Comparison of ENCODE assay signal across 8 cellular contexts in the genomic region with DNA sequence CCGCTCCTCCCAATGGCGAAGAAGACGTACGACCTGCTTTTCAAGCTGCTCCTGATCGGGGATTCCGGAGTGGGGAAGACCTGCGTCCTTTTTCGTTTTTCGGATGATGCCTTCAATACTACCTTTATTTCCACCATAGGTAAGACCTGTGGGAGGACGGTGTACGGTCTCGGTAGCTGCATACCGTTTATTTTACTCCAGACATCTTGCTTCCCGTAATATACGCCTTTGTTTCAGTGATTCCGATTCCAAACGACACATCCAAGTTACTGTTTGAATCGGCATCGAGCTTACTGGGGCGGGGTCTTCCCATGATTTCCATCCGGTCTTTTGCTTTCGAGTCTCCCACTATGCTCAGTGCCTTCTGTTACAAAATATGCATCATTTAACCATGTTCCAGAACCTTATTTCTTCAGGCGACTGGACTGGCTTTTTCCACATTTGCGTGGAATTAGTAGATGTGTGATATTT. TPM values are rescaled to one million over a fixed set of nuclear protein-coding genes. Genes with fewer than 3 reads are reported as not detected.
DNase-seq lines count a peak whose midpoint lies in the region; ATAC-seq and TF ChIP-seq lines count a peak whose summit lies in the region.

No MANE protein-coding gene starts in this region.

- intact Hi-C loops in ovary (cut with DNase I) = no loop called here

- H3K4me3 Mint-ChIP-seq in activated CD8-positive, alpha-beta memory T cell treated with anti-CD3 and anti-CD28 coated beads, Interleukin-2, amount 10 ng/mL, durations not matched to agents 7 days and 5 days = peak overlapping the region; percentile 97

- TF ChIP-seq CTCF in epithelial cell of proximal tubule (conservative IDR thresholded peaks at IDR 0.05; ENCODE audit: low read depth, low read length) (no peak), ovary (IDR thresholded peaks at IDR 0.05) (no peak)

- peaks cover 28% of the 10 kb centered on the region for H3K4me1 Mint-ChIP-seq in activated CD8-positive, alpha-beta memory T cell treated with anti-CD3 and anti-CD28 coated beads, Interleukin-2, amount 10 ng/mL, durations not matched to agents 7 days and 5 days

- H3K36me3 ChIP-seq in SK-N-MC (ENCODE audit: insufficient read depth, low read length) = peaks cover 19% of the 10 kb centered on the region
- no peaks in the 10 kb centered on the region for H3K36me3 ChIP-seq in ovary

- no peak for TF ChIP-seq EP300 in ovary (IDR thresholded peaks at IDR 0.05)

- H3K9me3 Mint-ChIP-seq in activated CD8-positive, alpha-beta memory T cell treated with anti-CD3 and anti-CD28 coated beads, Interleukin-2, amount 10 ng/mL, durations not matched to agents 7 days and 5 days (ENCODE audit: low read depth) = no peaks in the 10 kb centered on the region

- no peaks in the 10 kb centered on the region for H3K27me3 Mint-ChIP-seq in activated CD8-positive, alpha-beta memory T cell treated with anti-CD3 and anti-CD28 coated beads, Interleukin-2, amount 10 ng/mL, durations not matched to agents 7 days and 5 days

- no peaks in the 10 kb centered on the region for H3K27me3 ChIP-seq in ovary

- ATAC-seq in activated CD8-positive, alpha-beta memory T cell treated with anti-CD3 and anti-CD28 coated beads, Interleukin-2, amount 10 ng/mL, durations not matched to agents 7 days and 5 days = no peak
- ATAC-seq in GM18867 (IDR thresholded peaks at IDR 0.05; ENCODE audit: unreplicated experiment) = no peak
- no peak for ATAC-seq in HG02610 (IDR thresholded peaks at IDR 0.05; ENCODE audit: unreplicated experiment)

- CTCF ChIA-PET in activated CD8-positive, alpha-beta memory T cell treated with anti-CD3 and anti-CD28 coated beads, Interleukin-2, amount 10 ng/mL, durations not matched to agents 7 days and 5 days (lab: Charles Lee) = interaction anchor here (0.8 to 2.7 kb wide), 13 partner anchors 8 to 186 kb away, joined by 3 to 7 read pairs (median 4); partner anchors contain the start of gene ASXL2

- 0 to 1% (median 0%) methylated on average over 24 of the region's 24 CpGs for WGBS in ovary, 3 donors

- TF ChIP-seq POLR2A in ovary (IDR thresholded peaks at IDR 0.05) = no peak

- peak overlapping the region; percentile 93 for H3K27ac Mint-ChIP-seq in activated CD8-positive, alpha-beta memory T cell treated with anti-CD3 and anti-CD28 coated beads, Interleukin-2, amount 10 ng/mL, durations not matched to agents 7 days and 5 days

- peaks cover 13% of the 10 kb centered on the region for H3K4me1 ChIP-seq in ovary (ENCODE audit: insufficient read depth)

- H3K9me3 ChIP-seq in SK-N-MC (ENCODE audit: low read depth, low read length) (no peaks in the 10 kb centered on the region), ovary (no peaks in the 10 kb centered on the region)

- H3K36me3 Mint-ChIP-seq in activated CD8-positive, alpha-beta memory T cell treated with anti-CD3 and anti-CD28 coated beads, Interleukin-2, amount 10 ng/mL, durations not matched to agents 7 days and 5 days = peaks cover 21% of the 10 kb centered on the region

- H3K27ac ChIP-seq in SK-N-MC (peak overlapping the region; percentile 76; the same call in 1 of the 2 replicates), ovary (peak overlapping the region; percentile 89 to 96)

- peak overlapping the region; percentile 81 for H3K9ac ChIP-seq in SK-N-MC (ENCODE audit: insufficient read length)

- DNase-seq in activated CD8-positive, alpha-beta memory T cell treated with anti-CD3 and anti-CD28 coated beads, Interleukin-2, amount 10 ng/mL, durations not matched to agents 7 days and 5 days = no peak
- no peak for DNase-seq in activated CD8-positive, alpha-beta memory T cell treated with anti-CD3 and anti-CD28 coated beads for 24 hours
- DNase-seq in SK-N-MC (ENCODE audit: low read depth, low spot score) (no peak), epithelial cell of proximal tubule (ENCODE audit: low read depth) (no peak), ovary (no peak), NCI-H187 (lab: John Stamatoyannopoulos, UW) (no peak)

- peak overlapping the region; percentile 80 for H3K4me3 ChIP-seq in SK-N-MC
- peak overlapping the region; percentile 88 for H3K4me3 ChIP-seq in epithelial cell of proximal tubule (ENCODE audit: low read depth, low read length)
- H3K4me3 ChIP-seq in ovary = peak overlapping the region; percentile 87

RNA-seq across cellular contexts. Expression of gene RAB10, which starts 0.7 kb away (rescaled TPM):
- 100 to 1,000 TPM; 121 to 128 TPM for total RNA-seq in activated CD8-positive, alpha-beta memory T cell treated with anti-CD3 and anti-CD28 coated beads, Interleukin-2, amount 10 ng/mL, durations not matched to agents 7 days and 5 days
- total RNA-seq in epithelial cell of proximal tubule (90.4 and 154 TPM in 2 replicates), ovary (100 to 1,000 TPM in 2 of 7 donors, 10 to 100 TPM in 5; 65.0 to 109 (median 93.6) TPM)
- 100 to 1,000 TPM in 1 of 2 donors, 10 to 100 TPM in 1; 37.6 to 112 TPM for polyA plus RNA-seq in ovary

RNA-seq across cellular contexts. Expression of gene KIF3C, which starts 52.3 kb away (rescaled TPM):
- 10 to 100 TPM; 12.4 to 15.4 TPM for total RNA-seq in activated CD8-positive, alpha-beta memory T cell treated with anti-CD3 and anti-CD28 coated beads, Interleukin-2, amount 10 ng/mL, durations not matched to agents 7 days and 5 days
- 26.3 and 30.1 TPM in 2 replicates for total RNA-seq in epithelial cell of proximal tubule
- total RNA-seq in ovary = 10 to 100 TPM in 2 of 7 donors, 1 to 10 TPM in 5; 5.1 to 16.0 (median 8.1) TPM
- 1 to 10 TPM; 7.8 to 9.0 TPM for polyA plus RNA-seq in ovary
